In genomic region chr3:64588381-64588780, GRCh38 we compare ENCODE assay signal across 34 cellular contexts.
"Had no signal": no experiment of that assay in that cellular context is flagged by ENCODE, and none has a peak within 500 bp of the region (broad histone marks: within the 10 kb centered on the region; RNA-seq: fewer than 3 reads in every experiment).

No MANE protein-coding gene starts in this region.

- H3K27me3 ChIP-seq: body of pancreas, breast epithelium, SJCRH30 had no signal

- H3K9me3 Mint-ChIP-seq: activated CD4-positive, alpha-beta memory T cell treated with anti-CD3 and anti-CD28 coated beads, Interleukin-2, amount 10 ng/mL, durations not matched to agents 7 days and 5 days; activated naive CD8-positive, alpha-beta T cell treated with anti-CD3 and anti-CD28 coated beads for 36 hours; activated T-cell treated with anti-CD3 and anti-CD28 coated beads, Interleukin-2, amount 50 U/mL, for 72 hours; activated T-helper 17 cell treated with anti-CD3 and anti-CD28 coated beads, Interleukin-2, amount 50 U/mL, for 72 hours had no signal

- H3K9me3 ChIP-seq: body of pancreas, breast epithelium, SJCRH30 had no signal

- H3K4me3 ChIP-seq: body of pancreas, breast epithelium, SJCRH30, SK-N-MC had no signal

- H3K27ac Mint-ChIP-seq: activated CD4-positive, alpha-beta memory T cell treated with anti-CD3 and anti-CD28 coated beads, Interleukin-2, amount 10 ng/mL, durations not matched to agents 7 days and 5 days; activated CD8-positive, alpha-beta memory T cell treated with anti-CD3 and anti-CD28 coated beads, Interleukin-2, amount 10 ng/mL, durations not matched to agents 7 days and 5 days; activated naive CD8-positive, alpha-beta T cell treated with anti-CD3 and anti-CD28 coated beads for 36 hours; activated T-cell treated with anti-CD3 and anti-CD28 coated beads, Interleukin-2, amount 50 U/mL, for 72 hours; activated T-helper 17 cell treated with anti-CD3 and anti-CD28 coated beads, Interleukin-2, amount 50 U/mL, for 72 hours had no signal

- H3K27ac ChIP-seq: body of pancreas, breast epithelium, KMS-11, SJCRH30, SK-N-MC, WERI-Rb-1 had no signal

- H3K4me3 Mint-ChIP-seq: activated CD4-positive, alpha-beta memory T cell treated with anti-CD3 and anti-CD28 coated beads, Interleukin-2, amount 10 ng/mL, durations not matched to agents 7 days and 5 days; activated CD8-positive, alpha-beta memory T cell treated with anti-CD3 and anti-CD28 coated beads, Interleukin-2, amount 10 ng/mL, durations not matched to agents 7 days and 5 days; activated naive CD8-positive, alpha-beta T cell treated with anti-CD3 and anti-CD28 coated beads for 36 hours; activated T-cell treated with anti-CD3 and anti-CD28 coated beads, Interleukin-2, amount 50 U/mL, for 72 hours; activated T-helper 17 cell treated with anti-CD3 and anti-CD28 coated beads, Interleukin-2, amount 50 U/mL, for 72 hours had no signal

- DNase-seq: activated CD4-positive, alpha-beta memory T cell treated with anti-CD3 and anti-CD28 coated beads, Interleukin-2, amount 10 ng/mL, durations not matched to agents 7 days and 5 days; activated CD4-positive, alpha-beta T cell treated with anti-CD3 and anti-CD28 coated beads for 1 hour; activated CD4-positive, alpha-beta T cell treated with anti-CD3 and anti-CD28 coated beads for 48 hours; activated CD4-positive, CD25-positive, alpha-beta regulatory T cell; activated CD8-positive, alpha-beta memory T cell treated with anti-CD3 and anti-CD28 coated beads for 24 hours; activated CD8-positive, alpha-beta memory T cell treated with anti-CD3 and anti-CD28 coated beads, Interleukin-2, amount 10 ng/mL, durations not matched to agents 7 days and 5 days; activated CD8-positive, alpha-beta memory T cell treated with anti-CD3 and anti-CD28 coated beads, Interleukin-2, amount 50 U/mL, for 48 hours; activated effector memory CD4-positive, alpha-beta T cell treated with anti-CD3 and anti-CD28 coated beads, Interleukin-2, amount 50 U/mL, for 16 hours; activated naive CD4-positive, alpha-beta T cell; activated naive CD4-positive, alpha-beta T cell treated with anti-CD3 and anti-CD28 coated beads, Interleukin-2, amount 50 U/mL, for 16 hours; activated naive CD8-positive, alpha-beta T cell treated with anti-CD3 and anti-CD28 coated beads for 36 hours; activated T-cell treated with anti-CD3 and anti-CD28 coated beads, Interleukin-2, amount 50 U/mL, for 72 hours; body of pancreas; MM.1S; MV-4-11; NCI-H1092; NCI-H146; NCI-H187; NCI-H2029 treated with DMSO at 0.1 percent for 48 hours; NCI-H2107; NCI-H2171; NCI-H446; NCI-H510A treated with DMSO at 0.1 percent for 48 hours; NCI-H526 treated with DMSO at 0.1 percent for 48 hours; NCI-H774; SHP77; SJCRH30; T1000; WERI-Rb-1 had no signal

- H3K4me1 Mint-ChIP-seq: activated CD4-positive, alpha-beta memory T cell treated with anti-CD3 and anti-CD28 coated beads, Interleukin-2, amount 10 ng/mL, durations not matched to agents 7 days and 5 days; activated CD8-positive, alpha-beta memory T cell treated with anti-CD3 and anti-CD28 coated beads, Interleukin-2, amount 10 ng/mL, durations not matched to agents 7 days and 5 days; activated naive CD8-positive, alpha-beta T cell treated with anti-CD3 and anti-CD28 coated beads for 36 hours; activated T-helper 17 cell treated with anti-CD3 and anti-CD28 coated beads, Interleukin-2, amount 50 U/mL, for 72 hours had no signal

- ATAC-seq: activated CD8-positive, alpha-beta memory T cell treated with anti-CD3 and anti-CD28 coated beads, Interleukin-2, amount 10 ng/mL, durations not matched to agents 7 days and 5 days; activated T-cell treated with anti-CD3 and anti-CD28 coated beads, Interleukin-2, amount 50 U/mL, for 72 hours; activated T-helper 17 cell treated with anti-CD3 and anti-CD28 coated beads, Interleukin-2, amount 50 U/mL, for 72 hours; body of pancreas; Panc1 had no signal

- H3K4me2 ChIP-seq: KMS-11 had no signal

- H3K36me3 Mint-ChIP-seq: activated CD8-positive, alpha-beta memory T cell treated with anti-CD3 and anti-CD28 coated beads, Interleukin-2, amount 10 ng/mL, durations not matched to agents 7 days and 5 days; activated naive CD8-positive, alpha-beta T cell treated with anti-CD3 and anti-CD28 coated beads for 36 hours had no signal

- H3K27me3 Mint-ChIP-seq: activated CD4-positive, alpha-beta memory T cell treated with anti-CD3 and anti-CD28 coated beads, Interleukin-2, amount 10 ng/mL, durations not matched to agents 7 days and 5 days; activated CD8-positive, alpha-beta memory T cell treated with anti-CD3 and anti-CD28 coated beads, Interleukin-2, amount 10 ng/mL, durations not matched to agents 7 days and 5 days had no signal

- H3K36me3 ChIP-seq: breast epithelium, SJCRH30, WERI-Rb-1 had no signal

- H3K4me1 ChIP-seq: breast epithelium had no signal
